1 cellular context compared by ENCODE assay signal in genomic region chr11:65569973-65570918, GRCh38.
A peak's percentile ranks its signal among the peaks of the same experiment; 100 is the strongest.
TF ChIP-seq lines count a peak whose summit lies in the region.

ZNRD2 (plus strand) TSS chr11:65570477; CDS start chr11:65570492, 15 bp downstream.

TF ChIP-seq in HEK293, 187 proteins besides CTCF, POLR2A, EP300 and RAD21 (continued from another document and continues in another):
- TF ChIP-seq ZNF394 (tag by site-specific recombination; IDR thresholded peaks at IDR 0.05; ENCODE audit: borderline replicate concordance) = peak; percentile 71; the same call in 1 of the 2 replicates
- peak; percentile 54; the same call in 1 of the 2 replicates for TF ChIP-seq WT1 (tag by site-specific recombination; IDR thresholded peaks at IDR 0.05)
- no peak for TF ChIP-seq ZNF114 (tag by site-specific recombination; IDR thresholded peaks at IDR 0.05)
- TF ChIP-seq ZNF510 (tag by site-specific recombination; IDR thresholded peaks at IDR 0.05; ENCODE audit: insufficient replicate concordance) = no peak
- TF ChIP-seq ZNF335 (tag by site-specific recombination; conservative IDR thresholded peaks at IDR 0.05) = peak; percentile 93
- TF ChIP-seq PRDM6 (tag by site-specific recombination; IDR thresholded peaks at IDR 0.05) = no peak
- no peak for TF ChIP-seq ZNF473 (tag by site-specific recombination; IDR thresholded peaks at IDR 0.05)
- TF ChIP-seq ZNF792 (tag by site-specific recombination; IDR thresholded peaks at IDR 0.05) = no peak
- TF ChIP-seq ZNF112 (tag by site-specific recombination; IDR thresholded peaks at IDR 0.05) = no peak
- no peak for TF ChIP-seq ZSCAN16 (tag by site-specific recombination; IDR thresholded peaks at IDR 0.05)
- TF ChIP-seq KLF8 (tag by site-specific recombination; IDR thresholded peaks at IDR 0.05) = peak; percentile 95
- TF ChIP-seq ZNF10 (tag by site-specific recombination; IDR thresholded peaks at IDR 0.05) = no peak
- no peak for TF ChIP-seq HOXC10 (CRISPR knock-in tag; IDR thresholded peaks at IDR 0.05)
- no peak for TF ChIP-seq ELK4 (IDR thresholded peaks at IDR 0.05; ENCODE audit: borderline replicate concordance, low read depth, low read length)
- TF ChIP-seq PBX3 (CRISPR knock-in tag; IDR thresholded peaks at IDR 0.05) = peak; percentile 89
- TF ChIP-seq SCRT1 (tag by site-specific recombination; IDR thresholded peaks at IDR 0.05; ENCODE audit: borderline replicate concordance) = no peak
- TF ChIP-seq ZBTB10 (tag by site-specific recombination; IDR thresholded peaks at IDR 0.05) = peak; percentile 97
- TF ChIP-seq ZNF600 (tag by site-specific recombination; IDR thresholded peaks at IDR 0.05) = no peak
- peak; percentile 77 for TF ChIP-seq ZBTB26 (tag by site-specific recombination; optimal IDR thresholded peaks at IDR 0.05)
- no peak for TF ChIP-seq ZNF514 (tag by site-specific recombination; IDR thresholded peaks at IDR 0.05)
- TF ChIP-seq HOXA7 (CRISPR knock-in tag; IDR thresholded peaks at IDR 0.05; ENCODE audit: borderline replicate concordance) = no peak
- TF ChIP-seq ZNF426 (tag by site-specific recombination; IDR thresholded peaks at IDR 0.05) = no peak
- TF ChIP-seq ZNF169 (tag by site-specific recombination; IDR thresholded peaks at IDR 0.05) = no peak
- peak; percentile 18; the same call in 1 of the 2 replicates for TF ChIP-seq EGR2 (tag by site-specific recombination; IDR thresholded peaks at IDR 0.05; ENCODE audit: low read depth)
- TF ChIP-seq ZNF513 (tag by site-specific recombination; IDR thresholded peaks at IDR 0.05) = no peak
- TF ChIP-seq ZNF211 (tag by site-specific recombination; IDR thresholded peaks at IDR 0.05; ENCODE audit: low read depth) = no peak
- TF ChIP-seq ZNF280C (tag by site-specific recombination; IDR thresholded peaks at IDR 0.05) = no peak
- peak; percentile 68 for TF ChIP-seq ZSCAN5A (tag by site-specific recombination; IDR thresholded peaks at IDR 0.05)
- no peak for TF ChIP-seq RBAK (tag by site-specific recombination; IDR thresholded peaks at IDR 0.05)
- TF ChIP-seq PRDM4 (tag by site-specific recombination; IDR thresholded peaks at IDR 0.05) = no peak; the same call in 1 of the 2 replicates
- TF ChIP-seq ZNF19 (tag by site-specific recombination; IDR thresholded peaks at IDR 0.05; ENCODE audit: low read depth) = no peak
- no peak for TF ChIP-seq ZNF549 (tag by site-specific recombination; IDR thresholded peaks at IDR 0.05)
- peak; percentile 90 for TF ChIP-seq ZNF341 (tag by site-specific recombination; IDR thresholded peaks at IDR 0.05; ENCODE audit: low read depth)
- peak; percentile 80; the same call in 1 of the 2 replicates for TF ChIP-seq ZNF2 (tag by site-specific recombination; IDR thresholded peaks at IDR 0.05)
- no peak for TF ChIP-seq ZNF146 (tag by site-specific recombination; IDR thresholded peaks at IDR 0.05)
- peak; percentile 97 for TF ChIP-seq GLIS2 (tag by site-specific recombination; IDR thresholded peaks at IDR 0.05)
- TF ChIP-seq ZNF133 (tag by site-specific recombination; IDR thresholded peaks at IDR 0.05) = no peak
- TF ChIP-seq ZNF391 (tag by site-specific recombination; IDR thresholded peaks at IDR 0.05; ENCODE audit: borderline replicate concordance, low read depth) = 0 out of 2 replicates have a peak, but pooled peaks have one; percentile 65
- no peak for TF ChIP-seq ZNF362 (tag by site-specific recombination; IDR thresholded peaks at IDR 0.05)
- TF ChIP-seq MYNN (tag by site-specific recombination; IDR thresholded peaks at IDR 0.05; ENCODE audit: borderline replicate concordance) = no peak
- TF ChIP-seq ZSCAN4 (tag by site-specific recombination; IDR thresholded peaks at IDR 0.05) = no peak
- no peak for TF ChIP-seq ZNF664 (tag by site-specific recombination; IDR thresholded peaks at IDR 0.05)
- no peak for TF ChIP-seq ZNF37A (tag by site-specific recombination; IDR thresholded peaks at IDR 0.05)
- TF ChIP-seq ZNF140 (tag by site-specific recombination; IDR thresholded peaks at IDR 0.05) = no peak
- peak; percentile 100 for TF ChIP-seq ZXDB (tag by site-specific recombination; IDR thresholded peaks at IDR 0.05)
